ENCODE assay signal across 1 cellular context in the genomic region with DNA sequence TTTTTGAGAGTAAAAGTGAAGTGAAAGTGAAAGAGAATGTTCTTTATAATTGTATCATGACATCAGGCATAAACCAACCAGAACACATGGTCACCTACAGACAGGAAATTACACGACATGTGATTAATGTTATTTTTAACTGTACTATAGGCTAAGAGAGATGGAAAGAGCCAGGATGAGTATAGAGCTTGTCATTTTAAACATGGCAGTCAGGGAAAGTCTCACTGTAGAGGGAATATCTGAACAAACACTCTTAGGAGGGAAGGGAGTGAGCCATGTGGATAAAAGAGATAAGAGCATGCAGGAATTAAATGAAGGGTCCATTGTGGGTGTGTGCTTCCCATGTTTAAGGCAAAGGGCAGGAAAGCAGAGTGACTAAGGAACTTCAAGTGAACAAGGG.
TF ChIP-seq lines count a peak whose summit lies in the region.

No MANE protein-coding gene starts in this region.

TF ChIP-seq in K562, 482 proteins besides CTCF, POLR2A, EP300 and RAD21 (continued from another document and continues in another):
- no peak for TF ChIP-seq BHLHE40 (IDR thresholded peaks at IDR 0.05; ENCODE audit: low read length)
- no peak for TF ChIP-seq NR2F6 (CRISPR knock-in tag; IDR thresholded peaks at IDR 0.05)
- TF ChIP-seq, protein P1, sequence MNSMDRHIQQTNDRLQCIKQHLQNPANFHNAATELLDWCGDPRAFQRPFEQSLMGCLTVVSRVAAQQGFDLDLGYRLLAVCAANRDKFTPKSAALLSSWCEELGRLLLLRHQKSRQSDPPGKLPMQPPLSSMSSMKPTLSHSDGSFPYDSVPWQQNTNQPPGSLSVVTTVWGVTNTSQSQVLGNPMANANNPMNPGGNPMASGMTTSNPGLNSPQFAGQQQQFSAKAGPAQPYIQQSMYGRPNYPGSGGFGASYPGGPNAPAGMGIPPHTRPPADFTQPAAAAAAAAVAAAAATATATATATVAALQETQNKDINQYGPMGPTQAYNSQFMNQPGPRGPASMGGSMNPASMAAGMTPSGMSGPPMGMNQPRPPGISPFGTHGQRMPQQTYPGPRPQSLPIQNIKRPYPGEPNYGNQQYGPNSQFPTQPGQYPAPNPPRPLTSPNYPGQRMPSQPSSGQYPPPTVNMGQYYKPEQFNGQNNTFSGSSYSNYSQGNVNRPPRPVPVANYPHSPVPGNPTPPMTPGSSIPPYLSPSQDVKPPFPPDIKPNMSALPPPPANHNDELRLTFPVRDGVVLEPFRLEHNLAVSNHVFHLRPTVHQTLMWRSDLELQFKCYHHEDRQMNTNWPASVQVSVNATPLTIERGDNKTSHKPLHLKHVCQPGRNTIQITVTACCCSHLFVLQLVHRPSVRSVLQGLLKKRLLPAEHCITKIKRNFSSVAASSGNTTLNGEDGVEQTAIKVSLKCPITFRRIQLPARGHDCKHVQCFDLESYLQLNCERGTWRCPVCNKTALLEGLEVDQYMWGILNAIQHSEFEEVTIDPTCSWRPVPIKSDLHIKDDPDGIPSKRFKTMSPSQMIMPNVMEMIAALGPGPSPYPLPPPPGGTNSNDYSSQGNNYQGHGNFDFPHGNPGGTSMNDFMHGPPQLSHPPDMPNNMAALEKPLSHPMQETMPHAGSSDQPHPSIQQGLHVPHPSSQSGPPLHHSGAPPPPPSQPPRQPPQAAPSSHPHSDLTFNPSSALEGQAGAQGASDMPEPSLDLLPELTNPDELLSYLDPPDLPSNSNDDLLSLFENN (IDR thresholded peaks at IDR 0.05; ENCODE audit: low read depth in 2 of 2, low read length in 2 of 2): no peak
- no peak for TF ChIP-seq STAT5A (IDR thresholded peaks at IDR 0.05; ENCODE audit: borderline replicate concordance, low read length)
- TF ChIP-seq DNMT1 (IDR thresholded peaks at IDR 0.05): no peak
- no peak for TF ChIP-seq MCM5 (IDR thresholded peaks at IDR 0.05; ENCODE audit: low read depth)
- TF ChIP-seq, protein P2, sequence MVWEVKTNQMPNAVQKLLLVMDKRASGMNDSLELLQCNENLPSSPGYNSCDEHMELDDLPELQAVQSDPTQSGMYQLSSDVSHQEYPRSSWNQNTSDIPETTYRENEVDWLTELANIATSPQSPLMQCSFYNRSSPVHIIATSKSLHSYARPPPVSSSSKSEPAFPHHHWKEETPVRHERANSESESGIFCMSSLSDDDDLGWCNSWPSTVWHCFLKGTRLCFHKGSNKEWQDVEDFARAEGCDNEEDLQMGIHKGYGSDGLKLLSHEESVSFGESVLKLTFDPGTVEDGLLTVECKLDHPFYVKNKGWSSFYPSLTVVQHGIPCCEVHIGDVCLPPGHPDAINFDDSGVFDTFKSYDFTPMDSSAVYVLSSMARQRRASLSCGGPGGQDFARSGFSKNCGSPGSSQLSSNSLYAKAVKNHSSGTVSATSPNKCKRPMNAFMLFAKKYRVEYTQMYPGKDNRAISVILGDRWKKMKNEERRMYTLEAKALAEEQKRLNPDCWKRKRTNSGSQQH (CRISPR knock-in tag; IDR thresholded peaks at IDR 0.05): no peak
- no peak for TF ChIP-seq RBM14 (IDR thresholded peaks at IDR 0.05; ENCODE audit: borderline replicate concordance, insufficient read depth, low read depth, low read length)
- peak; percentile 62 for TF ChIP-seq NCOR1 (IDR thresholded peaks at IDR 0.05)
- TF ChIP-seq, protein P3, sequence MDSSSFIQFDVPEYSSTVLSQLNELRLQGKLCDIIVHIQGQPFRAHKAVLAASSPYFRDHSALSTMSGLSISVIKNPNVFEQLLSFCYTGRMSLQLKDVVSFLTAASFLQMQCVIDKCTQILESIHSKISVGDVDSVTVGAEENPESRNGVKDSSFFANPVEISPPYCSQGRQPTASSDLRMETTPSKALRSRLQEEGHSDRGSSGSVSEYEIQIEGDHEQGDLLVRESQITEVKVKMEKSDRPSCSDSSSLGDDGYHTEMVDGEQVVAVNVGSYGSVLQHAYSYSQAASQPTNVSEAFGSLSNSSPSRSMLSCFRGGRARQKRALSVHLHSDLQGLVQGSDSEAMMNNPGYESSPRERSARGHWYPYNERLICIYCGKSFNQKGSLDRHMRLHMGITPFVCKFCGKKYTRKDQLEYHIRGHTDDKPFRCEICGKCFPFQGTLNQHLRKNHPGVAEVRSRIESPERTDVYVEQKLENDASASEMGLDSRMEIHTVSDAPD (CRISPR knock-in tag; IDR thresholded peaks at IDR 0.05): no peak
- TF ChIP-seq, protein P4, sequence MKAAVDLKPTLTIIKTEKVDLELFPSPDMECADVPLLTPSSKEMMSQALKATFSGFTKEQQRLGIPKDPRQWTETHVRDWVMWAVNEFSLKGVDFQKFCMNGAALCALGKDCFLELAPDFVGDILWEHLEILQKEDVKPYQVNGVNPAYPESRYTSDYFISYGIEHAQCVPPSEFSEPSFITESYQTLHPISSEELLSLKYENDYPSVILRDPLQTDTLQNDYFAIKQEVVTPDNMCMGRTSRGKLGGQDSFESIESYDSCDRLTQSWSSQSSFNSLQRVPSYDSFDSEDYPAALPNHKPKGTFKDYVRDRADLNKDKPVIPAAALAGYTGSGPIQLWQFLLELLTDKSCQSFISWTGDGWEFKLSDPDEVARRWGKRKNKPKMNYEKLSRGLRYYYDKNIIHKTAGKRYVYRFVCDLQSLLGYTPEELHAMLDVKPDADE (conservative IDR thresholded peaks at IDR 0.05; ENCODE audit: control insufficient read depth, low read depth, low read length): no peak
- no peak for TF ChIP-seq DDX20 (tag; IDR thresholded peaks at IDR 0.05; ENCODE audit: low read depth)
- TF ChIP-seq, protein P5, sequence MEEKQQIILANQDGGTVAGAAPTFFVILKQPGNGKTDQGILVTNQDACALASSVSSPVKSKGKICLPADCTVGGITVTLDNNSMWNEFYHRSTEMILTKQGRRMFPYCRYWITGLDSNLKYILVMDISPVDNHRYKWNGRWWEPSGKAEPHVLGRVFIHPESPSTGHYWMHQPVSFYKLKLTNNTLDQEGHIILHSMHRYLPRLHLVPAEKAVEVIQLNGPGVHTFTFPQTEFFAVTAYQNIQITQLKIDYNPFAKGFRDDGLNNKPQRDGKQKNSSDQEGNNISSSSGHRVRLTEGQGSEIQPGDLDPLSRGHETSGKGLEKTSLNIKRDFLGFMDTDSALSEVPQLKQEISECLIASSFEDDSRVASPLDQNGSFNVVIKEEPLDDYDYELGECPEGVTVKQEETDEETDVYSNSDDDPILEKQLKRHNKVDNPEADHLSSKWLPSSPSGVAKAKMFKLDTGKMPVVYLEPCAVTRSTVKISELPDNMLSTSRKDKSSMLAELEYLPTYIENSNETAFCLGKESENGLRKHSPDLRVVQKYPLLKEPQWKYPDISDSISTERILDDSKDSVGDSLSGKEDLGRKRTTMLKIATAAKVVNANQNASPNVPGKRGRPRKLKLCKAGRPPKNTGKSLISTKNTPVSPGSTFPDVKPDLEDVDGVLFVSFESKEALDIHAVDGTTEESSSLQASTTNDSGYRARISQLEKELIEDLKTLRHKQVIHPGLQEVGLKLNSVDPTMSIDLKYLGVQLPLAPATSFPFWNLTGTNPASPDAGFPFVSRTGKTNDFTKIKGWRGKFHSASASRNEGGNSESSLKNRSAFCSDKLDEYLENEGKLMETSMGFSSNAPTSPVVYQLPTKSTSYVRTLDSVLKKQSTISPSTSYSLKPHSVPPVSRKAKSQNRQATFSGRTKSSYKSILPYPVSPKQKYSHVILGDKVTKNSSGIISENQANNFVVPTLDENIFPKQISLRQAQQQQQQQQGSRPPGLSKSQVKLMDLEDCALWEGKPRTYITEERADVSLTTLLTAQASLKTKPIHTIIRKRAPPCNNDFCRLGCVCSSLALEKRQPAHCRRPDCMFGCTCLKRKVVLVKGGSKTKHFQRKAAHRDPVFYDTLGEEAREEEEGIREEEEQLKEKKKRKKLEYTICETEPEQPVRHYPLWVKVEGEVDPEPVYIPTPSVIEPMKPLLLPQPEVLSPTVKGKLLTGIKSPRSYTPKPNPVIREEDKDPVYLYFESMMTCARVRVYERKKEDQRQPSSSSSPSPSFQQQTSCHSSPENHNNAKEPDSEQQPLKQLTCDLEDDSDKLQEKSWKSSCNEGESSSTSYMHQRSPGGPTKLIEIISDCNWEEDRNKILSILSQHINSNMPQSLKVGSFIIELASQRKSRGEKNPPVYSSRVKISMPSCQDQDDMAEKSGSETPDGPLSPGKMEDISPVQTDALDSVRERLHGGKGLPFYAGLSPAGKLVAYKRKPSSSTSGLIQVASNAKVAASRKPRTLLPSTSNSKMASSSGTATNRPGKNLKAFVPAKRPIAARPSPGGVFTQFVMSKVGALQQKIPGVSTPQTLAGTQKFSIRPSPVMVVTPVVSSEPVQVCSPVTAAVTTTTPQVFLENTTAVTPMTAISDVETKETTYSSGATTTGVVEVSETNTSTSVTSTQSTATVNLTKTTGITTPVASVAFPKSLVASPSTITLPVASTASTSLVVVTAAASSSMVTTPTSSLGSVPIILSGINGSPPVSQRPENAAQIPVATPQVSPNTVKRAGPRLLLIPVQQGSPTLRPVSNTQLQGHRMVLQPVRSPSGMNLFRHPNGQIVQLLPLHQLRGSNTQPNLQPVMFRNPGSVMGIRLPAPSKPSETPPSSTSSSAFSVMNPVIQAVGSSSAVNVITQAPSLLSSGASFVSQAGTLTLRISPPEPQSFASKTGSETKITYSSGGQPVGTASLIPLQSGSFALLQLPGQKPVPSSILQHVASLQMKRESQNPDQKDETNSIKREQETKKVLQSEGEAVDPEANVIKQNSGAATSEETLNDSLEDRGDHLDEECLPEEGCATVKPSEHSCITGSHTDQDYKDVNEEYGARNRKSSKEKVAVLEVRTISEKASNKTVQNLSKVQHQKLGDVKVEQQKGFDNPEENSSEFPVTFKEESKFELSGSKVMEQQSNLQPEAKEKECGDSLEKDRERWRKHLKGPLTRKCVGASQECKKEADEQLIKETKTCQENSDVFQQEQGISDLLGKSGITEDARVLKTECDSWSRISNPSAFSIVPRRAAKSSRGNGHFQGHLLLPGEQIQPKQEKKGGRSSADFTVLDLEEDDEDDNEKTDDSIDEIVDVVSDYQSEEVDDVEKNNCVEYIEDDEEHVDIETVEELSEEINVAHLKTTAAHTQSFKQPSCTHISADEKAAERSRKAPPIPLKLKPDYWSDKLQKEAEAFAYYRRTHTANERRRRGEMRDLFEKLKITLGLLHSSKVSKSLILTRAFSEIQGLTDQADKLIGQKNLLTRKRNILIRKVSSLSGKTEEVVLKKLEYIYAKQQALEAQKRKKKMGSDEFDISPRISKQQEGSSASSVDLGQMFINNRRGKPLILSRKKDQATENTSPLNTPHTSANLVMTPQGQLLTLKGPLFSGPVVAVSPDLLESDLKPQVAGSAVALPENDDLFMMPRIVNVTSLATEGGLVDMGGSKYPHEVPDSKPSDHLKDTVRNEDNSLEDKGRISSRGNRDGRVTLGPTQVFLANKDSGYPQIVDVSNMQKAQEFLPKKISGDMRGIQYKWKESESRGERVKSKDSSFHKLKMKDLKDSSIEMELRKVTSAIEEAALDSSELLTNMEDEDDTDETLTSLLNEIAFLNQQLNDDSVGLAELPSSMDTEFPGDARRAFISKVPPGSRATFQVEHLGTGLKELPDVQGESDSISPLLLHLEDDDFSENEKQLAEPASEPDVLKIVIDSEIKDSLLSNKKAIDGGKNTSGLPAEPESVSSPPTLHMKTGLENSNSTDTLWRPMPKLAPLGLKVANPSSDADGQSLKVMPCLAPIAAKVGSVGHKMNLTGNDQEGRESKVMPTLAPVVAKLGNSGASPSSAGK (IDR thresholded peaks at IDR 0.05): peak; percentile 52
- TF ChIP-seq, protein P6, sequence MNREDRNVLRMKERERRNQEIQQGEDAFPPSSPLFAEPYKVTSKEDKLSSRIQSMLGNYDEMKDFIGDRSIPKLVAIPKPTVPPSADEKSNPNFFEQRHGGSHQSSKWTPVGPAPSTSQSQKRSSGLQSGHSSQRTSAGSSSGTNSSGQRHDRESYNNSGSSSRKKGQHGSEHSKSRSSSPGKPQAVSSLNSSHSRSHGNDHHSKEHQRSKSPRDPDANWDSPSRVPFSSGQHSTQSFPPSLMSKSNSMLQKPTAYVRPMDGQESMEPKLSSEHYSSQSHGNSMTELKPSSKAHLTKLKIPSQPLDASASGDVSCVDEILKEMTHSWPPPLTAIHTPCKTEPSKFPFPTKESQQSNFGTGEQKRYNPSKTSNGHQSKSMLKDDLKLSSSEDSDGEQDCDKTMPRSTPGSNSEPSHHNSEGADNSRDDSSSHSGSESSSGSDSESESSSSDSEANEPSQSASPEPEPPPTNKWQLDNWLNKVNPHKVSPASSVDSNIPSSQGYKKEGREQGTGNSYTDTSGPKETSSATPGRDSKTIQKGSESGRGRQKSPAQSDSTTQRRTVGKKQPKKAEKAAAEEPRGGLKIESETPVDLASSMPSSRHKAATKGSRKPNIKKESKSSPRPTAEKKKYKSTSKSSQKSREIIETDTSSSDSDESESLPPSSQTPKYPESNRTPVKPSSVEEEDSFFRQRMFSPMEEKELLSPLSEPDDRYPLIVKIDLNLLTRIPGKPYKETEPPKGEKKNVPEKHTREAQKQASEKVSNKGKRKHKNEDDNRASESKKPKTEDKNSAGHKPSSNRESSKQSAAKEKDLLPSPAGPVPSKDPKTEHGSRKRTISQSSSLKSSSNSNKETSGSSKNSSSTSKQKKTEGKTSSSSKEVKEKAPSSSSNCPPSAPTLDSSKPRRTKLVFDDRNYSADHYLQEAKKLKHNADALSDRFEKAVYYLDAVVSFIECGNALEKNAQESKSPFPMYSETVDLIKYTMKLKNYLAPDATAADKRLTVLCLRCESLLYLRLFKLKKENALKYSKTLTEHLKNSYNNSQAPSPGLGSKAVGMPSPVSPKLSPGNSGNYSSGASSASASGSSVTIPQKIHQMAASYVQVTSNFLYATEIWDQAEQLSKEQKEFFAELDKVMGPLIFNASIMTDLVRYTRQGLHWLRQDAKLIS (CRISPR knock-in tag; IDR thresholded peaks at IDR 0.05): no peak
- no peak for TF ChIP-seq LARP7 (IDR thresholded peaks at IDR 0.05)
- peak; percentile 69 for TF ChIP-seq MTA2 (IDR thresholded peaks at IDR 0.05; ENCODE audit: low read depth)
- TF ChIP-seq ZNF764 (CRISPR knock-in tag; IDR thresholded peaks at IDR 0.05; ENCODE audit: low read depth): no peak
- TF ChIP-seq XRCC3 (IDR thresholded peaks at IDR 0.05): no peak
- peak in 1 of 2 experiments; percentile 65; a peak in 2 of 4 replicates for TF ChIP-seq TRIM24 (IDR thresholded peaks at IDR 0.05)
- TF ChIP-seq BMI1 (IDR thresholded peaks at IDR 0.05; ENCODE audit: low read length): no peak
- TF ChIP-seq ARID1B (IDR thresholded peaks at IDR 0.05): peak; percentile 85
- peak; percentile 49 for TF ChIP-seq MEIS2 (IDR thresholded peaks at IDR 0.05; ENCODE audit: partially characterized antibody)
- no peak for TF ChIP-seq MCM3 (IDR thresholded peaks at IDR 0.05)
- TF ChIP-seq KLF1 (tag; IDR thresholded peaks at IDR 0.05): no peak
- TF ChIP-seq ZNF263 (CRISPR knock-in tag; IDR thresholded peaks at IDR 0.05; ENCODE audit: borderline replicate concordance): no peak
- no peak for TF ChIP-seq SAFB2 (IDR thresholded peaks at IDR 0.05; ENCODE audit: borderline replicate concordance, low read depth, low read length, severe bottlenecking)
- TF ChIP-seq, protein P7, sequence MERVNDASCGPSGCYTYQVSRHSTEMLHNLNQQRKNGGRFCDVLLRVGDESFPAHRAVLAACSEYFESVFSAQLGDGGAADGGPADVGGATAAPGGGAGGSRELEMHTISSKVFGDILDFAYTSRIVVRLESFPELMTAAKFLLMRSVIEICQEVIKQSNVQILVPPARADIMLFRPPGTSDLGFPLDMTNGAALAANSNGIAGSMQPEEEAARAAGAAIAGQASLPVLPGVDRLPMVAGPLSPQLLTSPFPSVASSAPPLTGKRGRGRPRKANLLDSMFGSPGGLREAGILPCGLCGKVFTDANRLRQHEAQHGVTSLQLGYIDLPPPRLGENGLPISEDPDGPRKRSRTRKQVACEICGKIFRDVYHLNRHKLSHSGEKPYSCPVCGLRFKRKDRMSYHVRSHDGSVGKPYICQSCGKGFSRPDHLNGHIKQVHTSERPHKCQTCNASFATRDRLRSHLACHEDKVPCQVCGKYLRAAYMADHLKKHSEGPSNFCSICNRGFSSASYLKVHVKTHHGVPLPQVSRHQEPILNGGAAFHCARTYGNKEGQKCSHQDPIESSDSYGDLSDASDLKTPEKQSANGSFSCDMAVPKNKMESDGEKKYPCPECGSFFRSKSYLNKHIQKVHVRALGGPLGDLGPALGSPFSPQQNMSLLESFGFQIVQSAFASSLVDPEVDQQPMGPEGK (CRISPR knock-in tag; IDR thresholded peaks at IDR 0.05; ENCODE audit: borderline replicate concordance): no peak
- TF ChIP-seq ZNF551 (CRISPR knock-in tag; IDR thresholded peaks at IDR 0.05): no peak
- TF ChIP-seq SMC3 (conservative IDR thresholded peaks at IDR 0.05; ENCODE audit: insufficient read depth, low read depth, low read length): no peak
